In the genomic region with DNA sequence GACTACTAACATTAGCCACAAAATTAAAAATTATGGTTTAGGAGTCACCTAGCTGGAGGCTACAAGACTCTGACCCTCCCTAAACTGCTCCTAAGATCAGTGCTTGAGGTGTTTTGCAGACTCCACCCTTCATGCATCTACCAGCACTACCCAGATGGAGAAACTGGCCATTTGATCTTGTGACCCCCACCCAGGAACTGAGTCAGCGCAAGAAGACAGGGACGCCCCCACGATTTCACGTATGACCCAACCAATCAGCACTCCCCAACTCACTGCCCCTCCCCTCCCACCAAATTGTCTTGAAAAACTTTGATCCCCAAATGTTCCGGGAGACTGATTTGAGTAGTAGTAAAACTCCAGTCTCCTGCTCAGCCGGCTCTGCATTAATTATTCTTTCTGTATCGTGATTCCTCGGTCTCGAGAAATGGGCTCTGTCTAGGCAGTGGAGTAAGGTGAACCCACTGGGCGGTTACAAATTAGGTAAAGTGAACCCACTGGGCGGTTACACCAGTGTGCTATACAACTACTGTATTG, we compare ENCODE assay signal across 26 cellular contexts.
"Had no signal": no experiment of that assay in that cellular context is flagged by ENCODE, and none has a peak within 500 bp of the region (broad histone marks: within the 10 kb centered on the region; RNA-seq: fewer than 3 reads in every experiment).

No MANE protein-coding gene starts in this region.

- H3K36me3 ChIP-seq: breast epithelium, MG63, SJCRH30, WERI-Rb-1 had no signal

- H3K9me3 ChIP-seq: breast epithelium, MG63, SK-N-SH had no signal

- H3K36me3 Mint-ChIP-seq: activated naive CD4-positive, alpha-beta T cell treated with anti-CD3 and anti-CD28 coated beads, Interleukin-2, amount 50 U/mL, for 24 hours had no signal

- H3K27ac Mint-ChIP-seq: activated CD4-positive, alpha-beta memory T cell treated with anti-CD3 and anti-CD28 coated beads, Interleukin-2, amount 10 ng/mL, durations not matched to agents 7 days and 5 days; activated CD4-positive, alpha-beta T cell treated with anti-CD3 and anti-CD28 coated beads for 36 hours; activated naive CD4-positive, alpha-beta T cell treated with anti-CD3 and anti-CD28 coated beads, Interleukin-2, amount 50 U/mL, for 24 hours; activated T-helper 17 cell treated with anti-CD3 and anti-CD28 coated beads, Interleukin-2, amount 50 U/mL, for 72 hours had no signal

- H3K4me1 ChIP-seq: breast epithelium, SJCRH30 had no signal

- H3K4me3 Mint-ChIP-seq: activated CD4-positive, alpha-beta memory T cell treated with anti-CD3 and anti-CD28 coated beads, Interleukin-2, amount 10 ng/mL, durations not matched to agents 7 days and 5 days; activated CD4-positive, alpha-beta T cell treated with anti-CD3 and anti-CD28 coated beads for 36 hours; activated naive CD4-positive, alpha-beta T cell treated with anti-CD3 and anti-CD28 coated beads, Interleukin-2, amount 50 U/mL, for 24 hours; activated T-helper 17 cell treated with anti-CD3 and anti-CD28 coated beads, Interleukin-2, amount 50 U/mL, for 72 hours had no signal

- ATAC-seq: activated T-helper 17 cell treated with anti-CD3 and anti-CD28 coated beads, Interleukin-2, amount 50 U/mL, for 72 hours; Panc1 had no signal

- H3K4me2 ChIP-seq: SK-N-SH had no signal

- H3K9me3 Mint-ChIP-seq: activated CD4-positive, alpha-beta memory T cell treated with anti-CD3 and anti-CD28 coated beads, Interleukin-2, amount 10 ng/mL, durations not matched to agents 7 days and 5 days; activated naive CD4-positive, alpha-beta T cell treated with anti-CD3 and anti-CD28 coated beads, Interleukin-2, amount 50 U/mL, for 24 hours; activated T-helper 17 cell treated with anti-CD3 and anti-CD28 coated beads, Interleukin-2, amount 50 U/mL, for 72 hours had no signal

- H3K4me3 ChIP-seq: breast epithelium, MG63, SJCRH30 had no signal

- H3K27ac ChIP-seq: breast epithelium, RWPE1, SJCRH30, WERI-Rb-1 had no signal

- H3K4me1 Mint-ChIP-seq: activated CD4-positive, alpha-beta memory T cell treated with anti-CD3 and anti-CD28 coated beads, Interleukin-2, amount 10 ng/mL, durations not matched to agents 7 days and 5 days; activated CD4-positive, alpha-beta T cell treated with anti-CD3 and anti-CD28 coated beads for 36 hours; activated naive CD4-positive, alpha-beta T cell treated with anti-CD3 and anti-CD28 coated beads, Interleukin-2, amount 50 U/mL, for 24 hours; activated T-helper 17 cell treated with anti-CD3 and anti-CD28 coated beads, Interleukin-2, amount 50 U/mL, for 72 hours had no signal

- H3K9me2 ChIP-seq: SK-N-SH had no signal

- DNase-seq: activated CD4-positive, alpha-beta memory T cell treated with anti-CD3 and anti-CD28 coated beads, Interleukin-2, amount 10 ng/mL, durations not matched to agents 7 days and 5 days; activated CD4-positive, alpha-beta T cell treated with anti-CD3 and anti-CD28 coated beads for 36 hours; activated CD4-positive, alpha-beta T cell treated with anti-CD3 and anti-CD28 coated beads, Interleukin-2, amount 50 U/mL, for 1 hour; activated gamma-delta T cell treated with Interleukin-2 at 50 U/mL for 16 hours; activated T-cell treated with anti-CD3 and anti-CD28 coated beads for 4 hours; activated T-cell treated with anti-CD3 and anti-CD28 coated beads, Interleukin-2, amount 50 U/mL, for 48 hours; aorta; caudate nucleus; MG63; NCI-H1105; NCI-H1436 treated with DMSO at 0.1 percent for 48 hours; NCI-H187; NCI-H2171; NCI-H226; NCI-H526; NCI-H774; Right ventricle myocardium superior; SJCRH30; SK-N-SH; T-helper 1 cell; WERI-Rb-1 had no signal

- H3K27me3 ChIP-seq: breast epithelium, SJCRH30 had no signal
